20 cellular contexts compared by ENCODE assay signal in the genomic region with DNA sequence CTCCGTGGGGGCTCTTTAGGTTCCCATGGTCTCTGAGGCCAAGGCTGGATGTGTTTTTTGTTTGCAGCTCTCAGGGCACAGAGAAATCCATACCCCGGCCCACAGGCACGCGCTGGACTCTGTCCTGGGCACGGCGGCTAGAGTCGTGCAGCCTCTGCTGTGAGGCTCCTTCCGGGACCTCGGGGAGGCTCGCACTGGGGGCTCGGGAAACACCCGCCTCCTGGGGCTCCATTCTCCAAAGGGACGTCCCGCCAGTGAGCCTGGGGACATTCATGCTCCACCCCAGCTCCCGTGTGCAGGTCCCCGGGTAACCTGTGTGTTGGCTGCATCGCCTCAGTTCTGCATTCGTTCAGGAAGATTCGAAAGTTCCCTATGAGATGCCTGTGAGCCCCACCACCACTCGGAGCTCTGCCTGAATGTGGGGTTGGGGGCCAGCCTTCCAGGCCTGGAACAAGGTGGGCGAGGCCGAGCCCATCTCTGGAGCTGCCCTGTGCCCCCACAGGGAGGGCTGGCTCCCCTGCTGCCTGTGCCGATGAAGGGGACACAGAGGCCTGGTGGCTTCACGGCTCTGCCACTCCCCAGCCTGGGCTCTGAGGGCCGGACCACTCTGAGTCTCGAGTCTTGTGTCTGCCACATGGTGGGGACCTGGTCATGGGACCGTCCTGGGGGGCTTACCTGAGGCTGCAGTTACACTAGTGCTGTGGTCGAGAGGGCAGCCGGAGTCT.
"Had no signal": no experiment of that assay in that cellular context is flagged by ENCODE, and none has a peak within 500 bp of the region (broad histone marks: within the 10 kb centered on the region; RNA-seq: fewer than 3 reads in every experiment).

No MANE protein-coding gene starts in this region.

- H3K9me3 ChIP-seq: SK-N-SH had no signal

- DNase-seq: KBM-7, MV-4-11, NCI-H1048, NCI-H1105 treated with DMSO at 0.1 percent for 48 hours, NCI-H1417 treated with DMSO at 0.1 percent for 48 hours, NCI-H146, NCI-H187, NCI-H2029, NCI-H2081 treated with DMSO at 0.1 percent for 48 hours, NCI-H2171, NCI-H226, NCI-H446, NCI-H510A, NCI-H524 treated with DMSO at 0.1 percent for 48 hours, NCI-H69, NCI-H774, SHP77, SK-N-SH, SW 1271 had no signal

- H3K9ac ChIP-seq: SK-N-SH had no signal

- H3K27ac ChIP-seq: HL-60 had no signal

- H3K4me2 ChIP-seq: SK-N-SH had no signal
